Comparison of ENCODE assay signal across 7 cellular contexts in genomic region chr12:21360632-21361031, GRCh38. TPM values are rescaled to one million over a fixed set of nuclear protein-coding genes. Genes with fewer than 3 reads are reported as not detected.
"Had no signal": no experiment of that assay in that cellular context is flagged by ENCODE, and none has a peak within 500 bp of the region (broad histone marks: within the 10 kb centered on the region; RNA-seq: fewer than 3 reads in every experiment).

No MANE protein-coding gene starts in this region.

RNA-seq across cellular contexts. Expression of gene IAPP, which starts 12.1 kb away (rescaled TPM):
- total RNA-seq: GM23248, GM23338, H1, H4, H7, H9, HFFc6 had no signal
- polyA plus RNA-seq: GM23248, H1 had no signal

RNA-seq across cellular contexts. Expression of gene SLCO1A2, which starts 25.9 kb away (rescaled TPM):
- total RNA-seq: GM23248, H4, HFFc6 had no signal
- polyA plus RNA-seq: GM23248 had no signal
